ENCODE assay signal across 8 cellular contexts in the genomic region with DNA sequence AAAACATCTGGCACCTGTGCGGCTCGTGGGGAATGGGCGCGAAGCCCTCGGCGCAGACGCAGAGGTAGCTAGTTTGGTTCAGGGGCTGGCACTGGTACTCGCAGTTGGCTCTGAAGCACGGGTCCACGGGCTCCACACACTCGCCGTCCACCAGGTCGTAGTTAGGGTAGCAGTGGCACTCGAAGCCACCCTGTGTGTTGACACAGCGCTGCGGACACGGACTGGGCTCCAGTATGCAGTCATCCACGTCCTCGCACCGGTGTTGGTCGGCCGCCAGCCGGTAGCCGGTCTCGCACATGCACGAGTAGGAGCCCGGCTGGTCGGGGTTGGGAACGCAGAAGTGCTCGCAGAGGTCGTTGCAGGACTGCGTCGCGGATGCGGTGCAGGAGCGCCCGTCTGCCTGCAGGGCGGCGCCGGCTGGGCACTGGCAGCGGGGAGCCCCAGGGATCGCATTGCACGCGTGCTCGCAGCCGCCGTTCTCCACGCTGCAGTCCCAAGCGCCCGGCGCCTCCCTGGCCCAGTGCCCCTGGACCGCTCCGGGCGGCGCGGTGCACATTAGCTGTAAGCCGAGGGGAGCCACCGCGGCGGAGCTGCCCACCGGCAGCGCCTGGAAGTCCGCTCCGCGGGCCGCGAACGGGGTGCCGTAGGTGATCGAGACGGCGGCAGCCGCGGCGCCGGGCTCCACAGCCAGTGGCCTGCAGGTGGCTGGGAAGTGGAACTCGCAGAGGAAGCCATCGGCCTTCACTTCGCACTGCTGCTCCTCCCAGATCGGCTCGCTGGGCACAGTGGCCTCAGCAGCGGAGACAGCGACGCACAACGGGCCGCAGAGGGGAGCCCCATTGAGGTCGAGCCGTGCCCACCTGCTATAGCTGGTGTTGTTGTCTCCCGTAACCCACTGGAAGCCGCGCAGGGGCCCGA. TPM values are rescaled to one million over a fixed set of nuclear protein-coding genes. Genes with fewer than 3 reads are reported as not detected.
DNase-seq lines count a peak whose midpoint lies in the region; ATAC-seq and TF ChIP-seq lines count a peak whose summit lies in the region.

No MANE protein-coding gene starts in this region.

- in situ Hi-C loops in ACHN (cut with HindIII; ENCODE audit: low pct_ligation_motif_present, low pct_unique_long_range_greater_than_20kb, low sequenced_read_pairs): no loop called here

- POLR2A ChIA-PET in naive thymus-derived CD4-positive, alpha-beta T cell (lab: Charles Lee): no interaction called here

- peaks cover 61% of the 10 kb centered on the region for H3K27me3 Mint-ChIP-seq in GM23338 (ENCODE audit: insufficient read depth, low read depth, poor library complexity)
- H3K27me3 Mint-ChIP-seq in naive thymus-derived CD4-positive, alpha-beta T cell: peaks cover 48 to 82% (median 57%) of the 10 kb centered on the region in 5 donors
- peaks cover 65% of the 10 kb centered on the region for H3K27me3 Mint-ChIP-seq in stimulated activated memory B cell treated with anti-CD40 and anti-IgM and Interleukin-4, amounts not matched to agents 10 μg/mL and 1 μg/mL and 100 μg/mL, for 72 hours

- no peaks in the 10 kb centered on the region for H3K9me2 ChIP-seq in GM23338 (ENCODE audit: insufficient read depth)

- CTCF ChIA-PET in naive thymus-derived CD4-positive, alpha-beta T cell (lab: Charles Lee): no interaction called here

- H3K9me3 Mint-ChIP-seq in GM23338: peaks cover 4% of the 10 kb centered on the region; the same call in 2 of the 3 replicates
- peaks cover 0 to 6% (median 0%) of the 10 kb centered on the region in 11 donors for H3K9me3 Mint-ChIP-seq in naive thymus-derived CD4-positive, alpha-beta T cell
- H3K9me3 Mint-ChIP-seq in stimulated activated memory B cell treated with anti-CD40 and anti-IgM and Interleukin-4, amounts not matched to agents 10 μg/mL and 1 μg/mL and 100 μg/mL, for 72 hours: no peaks in the 10 kb centered on the region

- peak overlapping the region; percentile 73 for H3K4me3 ChIP-seq in GM23338
- no peak overlapping the region for H3K4me3 ChIP-seq in naive thymus-derived CD4-positive, alpha-beta T cell (ENCODE audit: low read length)

- no peak overlapping the region for H3K27ac Mint-ChIP-seq in GM23338
- H3K27ac Mint-ChIP-seq in naive thymus-derived CD4-positive, alpha-beta T cell: no peak overlapping the region
- no peak overlapping the region for H3K27ac Mint-ChIP-seq in stimulated activated memory B cell treated with anti-CD40 and anti-IgM and Interleukin-4, amounts not matched to agents 10 μg/mL and 1 μg/mL and 100 μg/mL, for 72 hours

- peaks cover 7% of the 10 kb centered on the region; the same call in 1 of the 2 replicates for H3K4me1 ChIP-seq in GM23338 (ENCODE audit: insufficient read depth)
- H3K4me1 ChIP-seq in naive thymus-derived CD4-positive, alpha-beta T cell (ENCODE audit: control insufficient read depth in 2 of 2, insufficient read depth in 2 of 2, low read length in 2 of 2): no peaks in the 10 kb centered on the region

- no peaks in the 10 kb centered on the region; the same call in 1 of the 2 replicates for H3K36me3 ChIP-seq in GM23338 (ENCODE audit: insufficient read depth)
- H3K36me3 ChIP-seq in naive thymus-derived CD4-positive, alpha-beta T cell (ENCODE audit: control insufficient read depth in 2 of 3, insufficient read depth in 3 of 3, low read length in 3 of 3): no peaks in the 10 kb centered on the region

- H3K27me3 ChIP-seq in GM23338 (ENCODE audit: insufficient read depth): peaks cover 87% of the 10 kb centered on the region
- peaks cover 0 to 2% of the 10 kb centered on the region in 2 donors for H3K27me3 ChIP-seq in naive thymus-derived CD4-positive, alpha-beta T cell (ENCODE audit: control insufficient read depth in 2 of 2, insufficient read depth in 2 of 2, low read length in 2 of 2)

- peaks cover 4% of the 10 kb centered on the region; the same call in 1 of the 3 replicates for H3K36me3 Mint-ChIP-seq in GM23338 (ENCODE audit: low read depth)
- peaks cover 0 to 3% (median 0%) of the 10 kb centered on the region in 5 donors for H3K36me3 Mint-ChIP-seq in naive thymus-derived CD4-positive, alpha-beta T cell
- H3K36me3 Mint-ChIP-seq in stimulated activated memory B cell treated with anti-CD40 and anti-IgM and Interleukin-4, amounts not matched to agents 10 μg/mL and 1 μg/mL and 100 μg/mL, for 72 hours: peaks cover 5% of the 10 kb centered on the region

- H3K4me3 Mint-ChIP-seq in GM23338: peak overlapping the region; percentile 90
- H3K4me3 Mint-ChIP-seq in naive thymus-derived CD4-positive, alpha-beta T cell: peak overlapping the region in 2 of 10 donors; percentile 30 to 44
- H3K4me3 Mint-ChIP-seq in stimulated activated memory B cell treated with anti-CD40 and anti-IgM and Interleukin-4, amounts not matched to agents 10 μg/mL and 1 μg/mL and 100 μg/mL, for 72 hours: no peak overlapping the region

- no peaks in the 10 kb centered on the region; the same call in 1 of the 2 replicates for H3F3A ChIP-seq in GM23338 (replicated peaks; ENCODE audit: low read depth)

- H3K4me1 Mint-ChIP-seq in GM23338: peaks cover 30% of the 10 kb centered on the region
- H3K4me1 Mint-ChIP-seq in naive thymus-derived CD4-positive, alpha-beta T cell: peaks cover 0 to 19% (median 6%) of the 10 kb centered on the region in 7 donors
- no peaks in the 10 kb centered on the region for H3K4me1 Mint-ChIP-seq in stimulated activated memory B cell treated with anti-CD40 and anti-IgM and Interleukin-4, amounts not matched to agents 10 μg/mL and 1 μg/mL and 100 μg/mL, for 72 hours

- peak overlapping the region; percentile 95 for H2AFZ ChIP-seq in GM23338

- peak; percentile 57 for DNase-seq in ACHN
- peak; percentile 84 for DNase-seq in GM23338 (ENCODE audit: low spot score)
- peak; percentile 70 for DNase-seq in SKM-1 treated with dmso at 0.1 percent for 144 hours (lab: John Stamatoyannopoulos, UW; ENCODE audit: unreplicated experiment)
- peak; percentile 30 for DNase-seq in fibroblast of gingiva (ENCODE audit: low read depth)
- peak in 2 of 9 donors; percentile 29 to 57 for DNase-seq in naive thymus-derived CD4-positive, alpha-beta T cell

- peak; percentile 38 to 47 for TF ChIP-seq CTCF in GM23338 (conservative IDR thresholded peaks at IDR 0.05; ENCODE audit: low read depth in 2 of 2)

- intact Hi-C loops in naive thymus-derived CD4-positive, alpha-beta T cell (cut with micrococcal nuclease): no loop called here

- peak; percentile 61 for ATAC-seq in GM23338
- peak; percentile 66 for ATAC-seq in naive thymus-derived CD4-positive, alpha-beta T cell
- ATAC-seq in stimulated activated memory B cell treated with anti-CD40 and anti-IgM and Interleukin-4, amounts not matched to agents 10 μg/mL and 1 μg/mL and 100 μg/mL, for 72 hours: no peak
- no peak for ATAC-seq in HG03135 (IDR thresholded peaks at IDR 0.05; ENCODE audit: unreplicated experiment)
- no peak for ATAC-seq in GM19324 (IDR thresholded peaks at IDR 0.05; ENCODE audit: low FRiP score, unreplicated experiment)

- no peaks in the 10 kb centered on the region for H3K9me3 ChIP-seq in naive thymus-derived CD4-positive, alpha-beta T cell (ENCODE audit: control insufficient read depth in 2 of 3, low read length in 3 of 3)

- H3K4me2 ChIP-seq in GM23338: peak overlapping the region; percentile 88

- H3K27ac ChIP-seq in GM23338 (ENCODE audit: low read depth): no peak overlapping the region
- H3K27ac ChIP-seq in naive thymus-derived CD4-positive, alpha-beta T cell (ENCODE audit: low read depth, low read length): no peak overlapping the region

- no peaks in the 10 kb centered on the region for H4K20me1 ChIP-seq in GM23338 (replicated peaks; ENCODE audit: insufficient read depth)

- H3K79me2 ChIP-seq in GM23338 (replicated peaks; ENCODE audit: insufficient read depth): no peaks in the 10 kb centered on the region

TF ChIP-seq in GM23338, 12 proteins besides CTCF, POLR2A, EP300 and RAD21 (continues in another document):
- TF ChIP-seq CREB1 (CRISPR knock-in tag; IDR thresholded peaks at IDR 0.05; ENCODE audit: low read depth): 0 out of 2 replicates have a peak, but pooled peaks have one; percentile 6
- TF ChIP-seq EZH2 (IDR thresholded peaks at IDR 0.05; ENCODE audit: low read depth, unreplicated experiment): peak; percentile 18
- no peak for TF ChIP-seq JUNB (IDR thresholded peaks at IDR 0.05; ENCODE audit: unreplicated experiment)
- no peak for TF ChIP-seq NANOG (IDR thresholded peaks at IDR 0.05; ENCODE audit: borderline replicate concordance)
- no peak for TF ChIP-seq ZNF331 (CRISPR knock-in tag; IDR thresholded peaks at IDR 0.05; ENCODE audit: low read depth)

RNA-seq across cellular contexts. Expression of a gene that starts 0.9 kb away (rescaled TPM):
- total RNA-seq in GM23338 (2014; rRNA removed; shearing (Covaris generic)): 0.58 and 0.97 TPM in 2 replicates
- polyA plus RNA-seq in GM23338 (2016; fragmentation: Nextera tagmentation; extraction: Ambion mirVana): 0.10 and 0.17 TPM in 2 replicates
- 10 to 100 TPM in 1 of 5 experiments, 1 to 10 TPM in 1, under 1 TPM in 2, not detected in 1; 0.54 to 14.6 (median 4.2) TPM for total RNA-seq in naive thymus-derived CD4-positive, alpha-beta T cell
- not detected for polyA plus RNA-seq in naive thymus-derived CD4-positive, alpha-beta T cell

RNA-seq across cellular contexts. Expression of a gene that starts 13.4 kb away (rescaled TPM):
- not detected in 2 replicates for total RNA-seq in GM23338 (2014; rRNA removed; shearing (Covaris generic))
- polyA plus RNA-seq in GM23338 (2016; fragmentation: Nextera tagmentation; extraction: Ambion mirVana): not detected in 2 replicates
- total RNA-seq in naive thymus-derived CD4-positive, alpha-beta T cell: not detected
- polyA plus RNA-seq in naive thymus-derived CD4-positive, alpha-beta T cell: not detected

RNA-seq across cellular contexts. Expression of a gene that starts 37.6 kb away (rescaled TPM):
- 0.04 TPM in 1 of 2 replicates, not detected in the other for total RNA-seq in GM23338 (2014; rRNA removed; shearing (Covaris generic))
- 0.03 TPM in 2 replicates for polyA plus RNA-seq in GM23338 (2016; fragmentation: Nextera tagmentation; extraction: Ambion mirVana)
- total RNA-seq in naive thymus-derived CD4-positive, alpha-beta T cell: 10 to 100 TPM in 1 of 5 experiments, 1 to 10 TPM in 2, under 1 TPM in 2; 0.32 to 61.2 (median 4.6) TPM
- polyA plus RNA-seq in naive thymus-derived CD4-positive, alpha-beta T cell: under 1 TPM in 1 of 2 donors, not detected in 1; 0.02 TPM

Comparison
In these comparisons a context has a peak if more than half of its experiments do, and no peak if none do; other contexts are left out.
1. ATAC-seq: peak in GM23338 (single experiment) and naive thymus-derived CD4-positive, alpha-beta T cell (single experiment); none in stimulated activated memory B cell treated with anti-CD40 and anti-IgM and Interleukin-4, amounts not matched to agents 10 μg/mL and 1 μg/mL and 100 μg/mL, for 72 hours (single experiment), HG03135 (single experiment) and GM19324 (single experiment).